Comparison of ENCODE assay signal across 24 cellular contexts in genomic region chr22:40673017-40673416, GRCh38. TPM values are rescaled to one million over a fixed set of nuclear protein-coding genes. Genes with fewer than 3 reads are reported as not detected.
A peak's percentile ranks its signal among the peaks of the same experiment; 100 is the strongest.
DNase-seq lines count a peak whose midpoint lies in the region; ATAC-seq and TF ChIP-seq lines count a peak whose summit lies in the region.
"Had no signal": no experiment of that assay in that cellular context is flagged by ENCODE, and none has a peak within 500 bp of the region (broad histone marks: within the 10 kb centered on the region; RNA-seq: fewer than 3 reads in every experiment).

No MANE protein-coding gene starts in this region.

- H3K4me1 ChIP-seq in heart left ventricle = peaks cover 0 to 15% (median 0%) of the 10 kb centered on the region in 12 donors
- H3K4me1 ChIP-seq in right lobe of liver = peaks cover 0 to 9% (median 4%) of the 10 kb centered on the region in 4 donors
- no peaks in the 10 kb centered on the region for H3K4me1 ChIP-seq in stomach

- TF ChIP-seq CTCF in heart left ventricle (IDR thresholded peaks at IDR 0.05) (no peak), endothelial cell (IDR thresholded peaks at IDR 0.05; ENCODE audit: unreplicated experiment) (no peak), right lobe of liver (IDR thresholded peaks at IDR 0.05) (no peak), foreskin fibroblast (IDR thresholded peaks at IDR 0.05; ENCODE audit: low read depth, low read length) (no peak), stomach (IDR thresholded peaks at IDR 0.05) (no peak)

- H3K27ac Mint-ChIP-seq in endothelial cell (ENCODE audit: unreplicated experiment) = peak overlapping the region; percentile 94
- H3K27ac Mint-ChIP-seq in stimulated activated effector memory CD8-positive, alpha-beta T cell treated with anti-CD3 and anti-CD28 coated beads, Interleukin-12 subunit alpha, Interleukin-12 subunit beta, amount 100 ng/mL, for 72 hours = peak overlapping the region; percentile 50
- H3K27ac Mint-ChIP-seq: CD14-positive monocyte had no signal

- H3K4me3 ChIP-seq in heart left ventricle (no peak overlapping the region), right lobe of liver (no peak overlapping the region), foreskin fibroblast (ENCODE audit: low read depth in 1 of 2, low read length in 2 of 2) (no peak overlapping the region), stomach (no peak overlapping the region)
- H3K4me3 ChIP-seq: MG63, SJCRH30 had no signal

- peaks cover 10% of the 10 kb centered on the region for H3K27me3 Mint-ChIP-seq in endothelial cell (ENCODE audit: unreplicated experiment)

- intact Hi-C loops in heart left ventricle (cut with DNase I) = no loop called here
- intact Hi-C loops in cardiac septum (cut with DNase I) = no loop called here
- intact Hi-C loops in right lobe of liver (cut with DNase I) = no loop called here
- intact Hi-C loops in stomach (cut with DNase I; ENCODE audit: low total_unique reads) = no loop called here

- 67 to 75% (median 70%) methylated on average over 4 of the region's 4 CpGs for WGBS in heart left ventricle, 4 donors
- WGBS in right lobe of liver (ENCODE audit: insufficient coverage, low coverage, low lambda C conversion rate, missing lambda C conversion rate) = 77% methylated on average over 3 of the region's 4 CpGs
- WGBS in stomach, 5 donors = 58 to 90% (median 80%) methylated on average over 3 to 4 of the region's 4 CpGs

- peak overlapping the region; percentile 9 for H3K4me3 Mint-ChIP-seq in endothelial cell (ENCODE audit: unreplicated experiment)
- H3K4me3 Mint-ChIP-seq in stimulated activated effector memory CD8-positive, alpha-beta T cell treated with anti-CD3 and anti-CD28 coated beads, Interleukin-12 subunit alpha, Interleukin-12 subunit beta, amount 100 ng/mL, for 72 hours = no peak overlapping the region
- H3K4me3 Mint-ChIP-seq: CD14-positive monocyte; CD8-positive, alpha-beta memory T cell had no signal

- peaks cover 61% of the 10 kb centered on the region for H3K4me1 Mint-ChIP-seq in endothelial cell (ENCODE audit: unreplicated experiment)
- H3K4me1 Mint-ChIP-seq in stimulated activated effector memory CD8-positive, alpha-beta T cell treated with anti-CD3 and anti-CD28 coated beads, Interleukin-12 subunit alpha, Interleukin-12 subunit beta, amount 100 ng/mL, for 72 hours = peaks cover 23% of the 10 kb centered on the region

- no peak for TF ChIP-seq EP300 in stomach (IDR thresholded peaks at IDR 0.05)

- H3K36me3 ChIP-seq in heart left ventricle (no peaks in the 10 kb centered on the region), right lobe of liver (no peaks in the 10 kb centered on the region), stomach (no peaks in the 10 kb centered on the region)
- H3K36me3 ChIP-seq: BE2C, MG63, SJCRH30 had no signal

- H3K27me3 ChIP-seq in heart left ventricle = no peaks in the 10 kb centered on the region
- no peaks in the 10 kb centered on the region for H3K27me3 ChIP-seq in right lobe of liver
- H3K27me3 ChIP-seq in stomach = no peaks in the 10 kb centered on the region
- H3K27me3 ChIP-seq: BE2C, MG63, SJCRH30 had no signal

- peaks cover 0 to 8% (median 0%) of the 10 kb centered on the region in 12 donors for H3K9me3 ChIP-seq in heart left ventricle
- H3K9me3 ChIP-seq in right lobe of liver = no peaks in the 10 kb centered on the region
- no peaks in the 10 kb centered on the region for H3K9me3 ChIP-seq in stomach
- H3K9me3 ChIP-seq: BE2C, SJCRH30 had no signal

- H3K27ac ChIP-seq in heart left ventricle (peak overlapping the region in 7 of 12 donors; percentile 9 to 71 (median 51)), right lobe of liver (peak overlapping the region in 2 of 3 donors; percentile 25 to 44), stomach (no peak overlapping the region)
- H3K27ac ChIP-seq: SJCRH30 had no signal

- DNase-seq in heart left ventricle = no peak
- DNase-seq in cardiac septum (ENCODE audit: low spot score) = no peak
- DNase-seq in endothelial cell (ENCODE audit: low spot score) = peak; percentile 16
- no peak for DNase-seq in right lobe of liver
- no peak for DNase-seq in stimulated activated effector memory CD8-positive, alpha-beta T cell treated with anti-CD3 and anti-CD28 coated beads, Interleukin-12 subunit alpha, Interleukin-12 subunit beta, amount 100 ng/mL, for 72 hours (ENCODE audit: low spot score in 2 of 2)
- no peak for DNase-seq in foreskin fibroblast
- no peak for DNase-seq in stomach
- DNase-seq: 8988T; ACHN; BE2C; CD8-positive, alpha-beta memory T cell; DMS 273 treated with DMSO at 0.1 percent for 48 hours; DMS79 treated with DMSO at 0.1 percent for 48 hours; GF-D8; KG1; MG63; NCI-H1105 treated with DMSO at 0.1 percent for 48 hours; NCI-H146; NCI-H1930; NCI-H2107; NCI-H524; NCI-H774; SJCRH30 had no signal

- H3K9me3 Mint-ChIP-seq in endothelial cell (ENCODE audit: unreplicated experiment) = no peaks in the 10 kb centered on the region
- no peaks in the 10 kb centered on the region for H3K9me3 Mint-ChIP-seq in stimulated activated effector memory CD8-positive, alpha-beta T cell treated with anti-CD3 and anti-CD28 coated beads, Interleukin-12 subunit alpha, Interleukin-12 subunit beta, amount 100 ng/mL, for 72 hours
- H3K9me3 Mint-ChIP-seq: CD8-positive, alpha-beta memory T cell had no signal

- no peaks in the 10 kb centered on the region for H3K36me3 Mint-ChIP-seq in endothelial cell (ENCODE audit: low read depth, unreplicated experiment)
- H3K36me3 Mint-ChIP-seq in stimulated activated effector memory CD8-positive, alpha-beta T cell treated with anti-CD3 and anti-CD28 coated beads, Interleukin-12 subunit alpha, Interleukin-12 subunit beta, amount 100 ng/mL, for 72 hours = peaks cover 5% of the 10 kb centered on the region
- H3K36me3 Mint-ChIP-seq: CD14-positive monocyte; CD8-positive, alpha-beta memory T cell had no signal

- no peak for TF ChIP-seq POLR2A in heart left ventricle (IDR thresholded peaks at IDR 0.05)
- no peak for TF ChIP-seq POLR2A in right lobe of liver (IDR thresholded peaks at IDR 0.05)
- no peak for TF ChIP-seq POLR2A in stomach (IDR thresholded peaks at IDR 0.05)

- ATAC-seq in heart left ventricle (peak in 1 of 4 donors; percentile 55), right lobe of liver (peak in 3 of 4 donors; percentile 19 to 31 (median 25))
- ATAC-seq in stimulated activated effector memory CD8-positive, alpha-beta T cell treated with anti-CD3 and anti-CD28 coated beads, Interleukin-12 subunit alpha, Interleukin-12 subunit beta, amount 100 ng/mL, for 72 hours = no peak

RNA-seq across cellular contexts. Expression of gene MCHR1, which starts 6.3 kb away (rescaled TPM):
- total RNA-seq in heart left ventricle (under 1 TPM in 5 of 9 donors, not detected in 4; 0.09 to 0.96 (median 0.45) TPM), cardiac septum (0.43 TPM), endothelial cell (ENCODE audit: unreplicated experiment) (6.6 TPM), right lobe of liver (1 to 10 TPM; 1.1 to 3.7 (median 1.9) TPM), stomach (not detected)
- polyA plus RNA-seq in heart left ventricle (under 1 TPM; 0.23 to 0.35 TPM), stomach (under 1 TPM in 2 of 3 donors, not detected in 1; 0.08 to 0.25 TPM)
- total RNA-seq: CD8-positive, alpha-beta memory T cell had no signal
- polyA plus RNA-seq: CD8-positive, alpha-beta memory T cell had no signal

RNA-seq across cellular contexts. Expression of gene MRTFA, which starts 36.5 kb away (rescaled TPM):
- 10 to 100 TPM; 14.0 to 52.6 (median 28.4) TPM for total RNA-seq in heart left ventricle
- 10 to 100 TPM; 16.0 to 26.9 TPM for polyA plus RNA-seq in heart left ventricle
- 24.3 TPM for total RNA-seq in cardiac septum
- total RNA-seq in endothelial cell (ENCODE audit: unreplicated experiment) = 68.4 TPM
- total RNA-seq in right lobe of liver = 10 to 100 TPM in 5 of 6 experiments, 1 to 10 TPM in 1; 9.3 to 20.6 (median 16.3) TPM
- total RNA-seq in stomach = 100 to 1,000 TPM in 2 of 5 donors, 10 to 100 TPM in 3; 40.4 to 706 (median 99.8) TPM
- 10 to 100 TPM; 11.1 to 20.2 (median 14.7) TPM for polyA plus RNA-seq in stomach

Comparison
In these comparisons a context has a peak if more than half of its experiments do, and no peak if none do; other contexts are left out.
1. H3K27ac ChIP-seq: peak in heart left ventricle (7 of 12) and right lobe of liver (2 of 3); none in stomach (0 of 5).